In genomic region chr2:219160186-219161017, GRCh38 we compare ENCODE assay signal across 1 cellular context.
TF ChIP-seq lines count a peak whose summit lies in the region.

A gene with protein sequence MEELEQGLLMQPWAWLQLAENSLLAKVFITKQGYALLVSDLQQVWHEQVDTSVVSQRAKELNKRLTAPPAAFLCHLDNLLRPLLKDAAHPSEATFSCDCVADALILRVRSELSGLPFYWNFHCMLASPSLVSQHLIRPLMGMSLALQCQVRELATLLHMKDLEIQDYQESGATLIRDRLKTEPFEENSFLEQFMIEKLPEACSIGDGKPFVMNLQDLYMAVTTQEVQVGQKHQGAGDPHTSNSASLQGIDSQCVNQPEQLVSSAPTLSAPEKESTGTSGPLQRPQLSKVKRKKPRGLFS (minus strand): TSS chr2:219160815. CDS start chr2:219158362, 2,453 bp downstream.

TF ChIP-seq in K562, 482 proteins besides CTCF, POLR2A, EP300 and RAD21 (continued from another document and continues in another):
- TF ChIP-seq E2F6 (IDR thresholded peaks at IDR 0.05; ENCODE audit: borderline replicate concordance in 1 of 2, extremely low read depth in 1 of 2, insufficient read depth in 1 of 2, insufficient read length in 1 of 2, low read depth in 1 of 2, low read length in 1 of 2, poor library complexity in 1 of 2, severe bottlenecking in 1 of 2) (peak; percentile 24 to 27), RNF2 (IDR thresholded peaks at IDR 0.05) (0 out of 2 replicates have a peak, but pooled peaks have one; percentile 35), NFIC (IDR thresholded peaks at IDR 0.05) (no peak), PTRF (tag; IDR thresholded peaks at IDR 0.05) (no peak), FOSL1 (tag; conservative IDR thresholded peaks at IDR 0.05) (no peak), PRMT5 (CRISPR knock-in tag; IDR thresholded peaks at IDR 0.05) (no peak), RHOXF2B (CRISPR knock-in tag; conservative IDR thresholded peaks at IDR 0.05) (no peak), ZBTB7A (IDR thresholded peaks at IDR 0.05; ENCODE audit: borderline replicate concordance, control insufficient read depth, low read depth, low read length) (peak; percentile 70; the same call in 1 of the 2 replicates), SMARCB1 (IDR thresholded peaks at IDR 0.05; ENCODE audit: insufficient read length, low read depth) (no peak), RBM22 (IDR thresholded peaks at IDR 0.05; ENCODE audit: low read depth, low read length, poor library complexity, severe bottlenecking) (peak; percentile 47), MED1 (CRISPR knock-in tag; IDR thresholded peaks at IDR 0.05; ENCODE audit: borderline replicate concordance) (no peak), BACH1 (tag; IDR thresholded peaks at IDR 0.05) (no peak), TRIM28 (IDR thresholded peaks at IDR 0.05) (no peak), ZNF239 (CRISPR knock-in tag; IDR thresholded peaks at IDR 0.05) (no peak), CTCFL (IDR thresholded peaks at IDR 0.05; ENCODE audit: borderline replicate concordance, insufficient read depth, low read depth, low read length, poor library complexity, severe bottlenecking) (peak; percentile 66), MTF1 (CRISPR knock-in tag; IDR thresholded peaks at IDR 0.05; ENCODE audit: borderline replicate concordance) (no peak), NFRKB (IDR thresholded peaks at IDR 0.05; ENCODE audit: low read depth) (no peak), CBX2 (IDR thresholded peaks at IDR 0.05; ENCODE audit: insufficient read depth, low read length, poor library complexity, severe bottlenecking) (no peak), POU5F1 (IDR thresholded peaks at IDR 0.05; ENCODE audit: borderline replicate concordance, low read depth, low read length, partially characterized antibody) (no peak), OTX1 (CRISPR knock-in tag; IDR thresholded peaks at IDR 0.05) (no peak), DPF2 (IDR thresholded peaks at IDR 0.05) (no peak), KAT7 (CRISPR knock-in tag; IDR thresholded peaks at IDR 0.05; ENCODE audit: borderline replicate concordance) (no peak), TFAP4 (CRISPR knock-in tag; IDR thresholded peaks at IDR 0.05; ENCODE audit: borderline replicate concordance) (peak; percentile 71; the same call in 1 of the 2 replicates), FOXP4 (CRISPR knock-in tag; IDR thresholded peaks at IDR 0.05; ENCODE audit: borderline replicate concordance) (no peak), CHAMP1 (IDR thresholded peaks at IDR 0.05) (no peak), TEAD1 (CRISPR knock-in tag; IDR thresholded peaks at IDR 0.05) (0 out of 4 replicates have a peak, but pooled peaks of 1 of the 2 experiments have one; percentile 46), MECOM (CRISPR knock-in tag; IDR thresholded peaks at IDR 0.05) (no peak), ZKSCAN1 (IDR thresholded peaks at IDR 0.05; ENCODE audit: low read depth, low read length) (no peak), BDP1 (IDR thresholded peaks at IDR 0.05; ENCODE audit: insufficient read depth, insufficient read length) (no peak), ZNF140 (CRISPR knock-in tag; IDR thresholded peaks at IDR 0.05) (no peak), GATA2 (CRISPR knock-in tag; IDR thresholded peaks at IDR 0.05) (no peak), SMAD4 (CRISPR knock-in tag; conservative IDR thresholded peaks at IDR 0.05) (no peak), CCAR2 (IDR thresholded peaks at IDR 0.05; ENCODE audit: low read depth, low read length) (no peak), YY1 (IDR thresholded peaks at IDR 0.05; ENCODE audit: borderline replicate concordance in 1 of 3, control insufficient read depth in 1 of 3, extremely low read depth in 1 of 3, insufficient read depth in 3 of 3, insufficient read length in 1 of 3, insufficient replicate concordance in 2 of 3, low read depth in 1 of 3, low read length in 2 of 3) (no peak), ZNF224 (CRISPR knock-in tag; IDR thresholded peaks at IDR 0.05) (no peak), RFX1 (IDR thresholded peaks at IDR 0.05) (no peak), ZNF589 (CRISPR knock-in tag; IDR thresholded peaks at IDR 0.05; ENCODE audit: low read depth) (no peak), ZBTB43 (CRISPR knock-in tag; IDR thresholded peaks at IDR 0.05) (no peak), SIRT6 (IDR thresholded peaks at IDR 0.05; ENCODE audit: low read depth, low read length) (no peak), CAMTA2 (CRISPR knock-in tag; conservative IDR thresholded peaks at IDR 0.05) (no peak), NELFE (IDR thresholded peaks at IDR 0.05; ENCODE audit: insufficient read depth, insufficient read length) (no peak), ZNF280A (IDR thresholded peaks at IDR 0.05; ENCODE audit: low read depth, partially characterized antibody) (no peak)
- TF ChIP-seq, protein P1, sequence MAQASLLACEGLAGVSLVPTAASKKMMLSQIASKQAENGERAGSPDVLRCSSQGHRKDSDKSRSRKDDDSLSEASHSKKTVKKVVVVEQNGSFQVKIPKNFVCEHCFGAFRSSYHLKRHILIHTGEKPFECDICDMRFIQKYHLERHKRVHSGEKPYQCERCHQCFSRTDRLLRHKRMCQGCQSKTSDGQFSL (CRISPR knock-in tag; IDR thresholded peaks at IDR 0.05), result peak; percentile 65; the same call in 1 of the 2 replicates
- TF ChIP-seq, protein P1 (tag; IDR thresholded peaks at IDR 0.05), result no peak
- TF ChIP-seq, protein P2, sequence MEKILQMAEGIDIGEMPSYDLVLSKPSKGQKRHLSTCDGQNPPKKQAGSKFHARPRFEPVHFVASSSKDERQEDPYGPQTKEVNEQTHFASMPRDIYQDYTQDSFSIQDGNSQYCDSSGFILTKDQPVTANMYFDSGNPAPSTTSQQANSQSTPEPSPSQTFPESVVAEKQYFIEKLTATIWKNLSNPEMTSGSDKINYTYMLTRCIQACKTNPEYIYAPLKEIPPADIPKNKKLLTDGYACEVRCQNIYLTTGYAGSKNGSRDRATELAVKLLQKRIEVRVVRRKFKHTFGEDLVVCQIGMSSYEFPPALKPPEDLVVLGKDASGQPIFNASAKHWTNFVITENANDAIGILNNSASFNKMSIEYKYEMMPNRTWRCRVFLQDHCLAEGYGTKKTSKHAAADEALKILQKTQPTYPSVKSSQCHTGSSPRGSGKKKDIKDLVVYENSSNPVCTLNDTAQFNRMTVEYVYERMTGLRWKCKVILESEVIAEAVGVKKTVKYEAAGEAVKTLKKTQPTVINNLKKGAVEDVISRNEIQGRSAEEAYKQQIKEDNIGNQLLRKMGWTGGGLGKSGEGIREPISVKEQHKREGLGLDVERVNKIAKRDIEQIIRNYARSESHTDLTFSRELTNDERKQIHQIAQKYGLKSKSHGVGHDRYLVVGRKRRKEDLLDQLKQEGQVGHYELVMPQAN (IDR thresholded peaks at IDR 0.05; ENCODE audit: borderline replicate concordance), result peak; percentile 39; the same call in 1 of the 2 replicates
- TF ChIP-seq, protein P3, sequence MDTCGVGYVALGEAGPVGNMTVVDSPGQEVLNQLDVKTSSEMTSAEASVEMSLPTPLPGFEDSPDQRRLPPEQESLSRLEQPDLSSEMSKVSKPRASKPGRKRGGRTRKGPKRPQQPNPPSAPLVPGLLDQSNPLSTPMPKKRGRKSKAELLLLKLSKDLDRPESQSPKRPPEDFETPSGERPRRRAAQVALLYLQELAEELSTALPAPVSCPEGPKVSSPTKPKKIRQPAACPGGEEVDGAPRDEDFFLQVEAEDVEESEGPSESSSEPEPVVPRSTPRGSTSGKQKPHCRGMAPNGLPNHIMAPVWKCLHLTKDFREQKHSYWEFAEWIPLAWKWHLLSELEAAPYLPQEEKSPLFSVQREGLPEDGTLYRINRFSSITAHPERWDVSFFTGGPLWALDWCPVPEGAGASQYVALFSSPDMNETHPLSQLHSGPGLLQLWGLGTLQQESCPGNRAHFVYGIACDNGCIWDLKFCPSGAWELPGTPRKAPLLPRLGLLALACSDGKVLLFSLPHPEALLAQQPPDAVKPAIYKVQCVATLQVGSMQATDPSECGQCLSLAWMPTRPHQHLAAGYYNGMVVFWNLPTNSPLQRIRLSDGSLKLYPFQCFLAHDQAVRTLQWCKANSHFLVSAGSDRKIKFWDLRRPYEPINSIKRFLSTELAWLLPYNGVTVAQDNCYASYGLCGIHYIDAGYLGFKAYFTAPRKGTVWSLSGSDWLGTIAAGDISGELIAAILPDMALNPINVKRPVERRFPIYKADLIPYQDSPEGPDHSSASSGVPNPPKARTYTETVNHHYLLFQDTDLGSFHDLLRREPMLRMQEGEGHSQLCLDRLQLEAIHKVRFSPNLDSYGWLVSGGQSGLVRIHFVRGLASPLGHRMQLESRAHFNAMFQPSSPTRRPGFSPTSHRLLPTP (IDR thresholded peaks at IDR 0.05; ENCODE audit: borderline replicate concordance, extremely low read depth, insufficient read length), result no peak
